Comparison of ENCODE assay signal across 8 cellular contexts in genomic region chr1:205791568-205792180, GRCh38. TPM values are rescaled to one million over a fixed set of nuclear protein-coding genes. Genes with fewer than 3 reads are reported as not detected.
DNase-seq lines count a peak whose midpoint lies in the region; ATAC-seq and TF ChIP-seq lines count a peak whose summit lies in the region.

No MANE protein-coding gene starts in this region.

- no peak overlapping the region for H3K27ac ChIP-seq in C4-2B

- H3K36me3 Mint-ChIP-seq in brain = peaks cover 36% of the 10 kb centered on the region

- no peak for ATAC-seq in HG03025 (IDR thresholded peaks at IDR 0.05; ENCODE audit: low FRiP score, unreplicated experiment)

- H3K4me1 Mint-ChIP-seq in brain = peaks cover 22% of the 10 kb centered on the region

- DNase-seq in GM20000 (ENCODE audit: low spot score) (peak; percentile 77), NAMALWA (ENCODE audit: low spot score) (peak; percentile 74), T-helper 1 cell (peak in 4 of 5 donors; percentile 37 to 53 (median 46)), iris pigment epithelial cell (ENCODE audit: low read depth) (peak; percentile 52)
- peak; percentile 45 to 50 for DNase-seq in stimulated activated CD4-positive, alpha-beta T cell treated with anti-CD3 and anti-CD28 coated beads, Interleukin-2, amount 100 ng/mL, for 48 hours

- H3K9me3 Mint-ChIP-seq in brain = no peaks in the 10 kb centered on the region

- peak; percentile 90 for TF ChIP-seq CTCF in C4-2B (conservative IDR thresholded peaks at IDR 0.05)
- peak; percentile 87 for TF ChIP-seq CTCF in GM20000 (IDR thresholded peaks at IDR 0.05; ENCODE audit: extremely low read depth, missing control alignments)
- peak; percentile 82 to 84 for TF ChIP-seq CTCF in brain (conservative IDR thresholded peaks at IDR 0.05)

- peak overlapping the region in 2 of 5 experiments; percentile 25 to 49 for H3K27ac Mint-ChIP-seq in brain

- no peaks in the 10 kb centered on the region for H3K27me3 Mint-ChIP-seq in brain

- H3K4me3 Mint-ChIP-seq in brain = no peak overlapping the region

RNA-seq across cellular contexts. Expression of gene RAB29, which starts 16.4 kb away (rescaled TPM):
- polyA plus RNA-seq in brain (ENCODE audit: insufficient read depth, low read depth, low replicate concordance) = 12.8 TPM

RNA-seq across cellular contexts. Expression of gene SLC41A1, which starts 21.3 kb away (rescaled TPM):
- 52.1 TPM for polyA plus RNA-seq in brain (ENCODE audit: insufficient read depth, low read depth, low replicate concordance)

RNA-seq across cellular contexts. Expression of gene NUCKS1, which starts 41.7 kb away (rescaled TPM):
- 207 TPM for polyA plus RNA-seq in brain (ENCODE audit: insufficient read depth, low read depth, low replicate concordance)

RNA-seq across cellular contexts. Expression of gene PM20D1, which starts 58.3 kb away (rescaled TPM):
- polyA plus RNA-seq in brain (ENCODE audit: insufficient read depth, low read depth, low replicate concordance) = not detected
